In genomic region chr1:204975568-204976235, GRCh38 we compare ENCODE assay signal across 7 cellular contexts.
DNase-seq lines count a peak whose midpoint lies in the region; ATAC-seq and TF ChIP-seq lines count a peak whose summit lies in the region.

No MANE protein-coding gene starts in this region.

- no peaks in the 10 kb centered on the region for H3K9me3 ChIP-seq in spleen

- H3K4me3 ChIP-seq in spleen = no peak overlapping the region

- intact Hi-C loops in spleen (cut with DNase I; ENCODE audit: low total_unique reads) = no loop called here

- no peaks in the 10 kb centered on the region for H3K36me3 Mint-ChIP-seq in T-cell

- TF ChIP-seq CTCF in spleen (IDR thresholded peaks at IDR 0.05 in 8 of 11, conservative IDR thresholded peaks at IDR 0.05 in 3 of 11) = peak; percentile 62 to 93 (median 89)

- H3K36me3 ChIP-seq in spleen = peaks cover 0 to 37% (median 0%) of the 10 kb centered on the region in 6 donors

- ATAC-seq in T-cell (replicated peaks in 1 of 4) (peak; percentile 56 to 65 (median 62)), GM21717 (IDR thresholded peaks at IDR 0.05; ENCODE audit: unreplicated experiment) (no peak)

- no peak overlapping the region for H3K4me3 Mint-ChIP-seq in T-cell

- H3K27ac Mint-ChIP-seq in T-cell = no peak overlapping the region

- H3K27me3 Mint-ChIP-seq in T-cell = peaks cover 7 to 12% of the 10 kb centered on the region in 2 donors

- no peak for TF ChIP-seq POLR2A in spleen (IDR thresholded peaks at IDR 0.05)

- H3K4me1 Mint-ChIP-seq in T-cell = peaks cover 0 to 13% (median 0%) of the 10 kb centered on the region in 3 donors

- DNase-seq in GM04504 (ENCODE audit: low read depth) (peak; percentile 17), HuH-7 (ENCODE audit: low spot score) (peak; percentile 79), T-cell (peak in 30 of 34 experiments; percentile 11 to 51 (median 28)), amniotic stem cell (lab: John Stamatoyannopoulos, UW) (peak; percentile 13), hepatic stellate cell (ENCODE audit: low spot score) (peak; percentile 85), spleen (no peak)

- H3K27me3 ChIP-seq in spleen (replicated peaks in 1 of 7) = peaks cover 0 to 36% (median 0%) of the 10 kb centered on the region in 7 donors

- no peaks in the 10 kb centered on the region for H3K9me3 Mint-ChIP-seq in T-cell

- POLR2A ChIA-PET in T-cell (lab: Charles Lee) = no interaction called here

- peaks cover 0 to 42% (median 13%) of the 10 kb centered on the region in 6 donors for H3K4me1 ChIP-seq in spleen

- WGBS in spleen, 5 donors = 39 to 49% (median 44%) methylated on average over 8 of the region's 8 CpGs

- CTCF ChIA-PET in T-cell (lab: Charles Lee) = interaction anchor here (0.6 to 2.2 kb wide), 7 partner anchors 86 to 1164 kb away, joined by 3 to 11 read pairs (median 5); no protein-coding TSS in a partner anchor

- no peak overlapping the region for H3K27ac ChIP-seq in spleen
